In the genomic region with DNA sequence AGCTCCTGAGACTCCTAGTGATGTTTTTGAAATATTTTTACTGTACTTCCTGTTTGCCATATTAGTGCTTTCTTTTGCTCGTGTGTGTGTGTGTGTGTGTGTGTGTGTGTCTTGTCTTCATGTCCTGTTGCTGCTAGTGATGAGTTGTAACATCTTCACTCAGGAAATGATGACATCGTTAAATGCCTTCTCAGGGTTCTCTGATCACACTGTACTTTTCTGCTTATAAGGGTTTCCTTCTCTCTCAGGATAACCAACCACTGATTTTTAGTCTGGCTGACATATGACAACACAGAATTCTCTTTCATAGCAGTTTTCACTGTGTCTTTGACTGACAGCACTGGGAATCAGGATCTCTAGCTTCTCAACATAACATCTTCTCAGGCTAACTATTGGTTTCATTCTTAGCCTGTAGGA, we compare ENCODE assay signal across 10 cellular contexts. TPM values are rescaled to one million over a fixed set of nuclear protein-coding genes. Genes with fewer than 3 reads are reported as not detected.
DNase-seq lines count a peak whose midpoint lies in the region; ATAC-seq and TF ChIP-seq lines count a peak whose summit lies in the region.
"Had no signal": no experiment of that assay in that cellular context is flagged by ENCODE, and none has a peak within 500 bp of the region (broad histone marks: within the 10 kb centered on the region; RNA-seq: fewer than 3 reads in every experiment).

No MANE protein-coding gene starts in this region.

- no peaks in the 10 kb centered on the region for H3K9me3 ChIP-seq in CD4-positive, alpha-beta memory T cell (ENCODE audit: control insufficient read depth in 1 of 2, low read length in 2 of 2)
- H3K9me3 ChIP-seq in colonic mucosa = no peaks in the 10 kb centered on the region
- no peaks in the 10 kb centered on the region for H3K9me3 ChIP-seq in endodermal cell (ENCODE audit: control insufficient read depth, low read length)

- H3K27me3 ChIP-seq in CD4-positive, alpha-beta memory T cell (ENCODE audit: insufficient read depth, low read length) = no peaks in the 10 kb centered on the region
- H3K27me3 ChIP-seq in colonic mucosa (no peaks in the 10 kb centered on the region), endodermal cell (ENCODE audit: control insufficient read depth, insufficient read depth, low read length, poor library complexity, severe bottlenecking) (peaks cover 18% of the 10 kb centered on the region)

- POLR2A ChIA-PET in CD4-positive, alpha-beta memory T cell (lab: Charles Lee; ENCODE audit: partially characterized antibody) = no interaction called here

- H3K36me3 ChIP-seq in CD4-positive, alpha-beta memory T cell (ENCODE audit: insufficient read depth, low read length) = no peaks in the 10 kb centered on the region
- H3K36me3 ChIP-seq in colonic mucosa = no peaks in the 10 kb centered on the region
- H3K36me3 ChIP-seq in endodermal cell (ENCODE audit: control insufficient read depth, insufficient read depth, low read length) = no peaks in the 10 kb centered on the region

- peak; percentile 41 to 74 (median 69) for DNase-seq in CD4-positive, alpha-beta memory T cell
- peak; percentile 13 for DNase-seq in activated CD4-positive, alpha-beta T cell treated with anti-CD3 and anti-CD28 coated beads, Interleukin-2, amount 50 U/mL, for 1 hour
- DNase-seq in NCI-H1417 (lab: John Stamatoyannopoulos, UW) = no peak
- DNase-seq in NCI-H2227 (lab: John Stamatoyannopoulos, UW; ENCODE audit: unreplicated experiment) = no peak
- no peak for DNase-seq in colonic mucosa
- DNase-seq in endodermal cell = no peak

- CTCF ChIA-PET in CD4-positive, alpha-beta memory T cell (lab: Charles Lee; ENCODE audit: partially characterized antibody) = interaction anchor here (1.1 kb wide), 1 partner anchor 76 kb away, joined by 5 read pairs; no protein-coding TSS in a partner anchor

- WGBS in endodermal cell (ENCODE audit: insufficient coverage in 1 of 2, insufficient read length in 1 of 2), 2 experiments = 71 to 78% methylated on average over 1 to 2 of the region's 2 CpGs

- H3K4me1 ChIP-seq in CD4-positive, alpha-beta memory T cell (ENCODE audit: insufficient read depth, low read length) = peaks cover 15% of the 10 kb centered on the region
- H3K4me1 ChIP-seq in colonic mucosa (no peaks in the 10 kb centered on the region), endodermal cell (ENCODE audit: control insufficient read depth, insufficient read depth, low read length) (no peaks in the 10 kb centered on the region)

- TF ChIP-seq CTCF in colonic mucosa (IDR thresholded peaks at IDR 0.05) (no peak), endodermal cell (conservative IDR thresholded peaks at IDR 0.05) (no peak)

- no peak overlapping the region for H3K4me3 ChIP-seq in CD4-positive, alpha-beta memory T cell (ENCODE audit: low read length in 2 of 2)
- H3K4me3 ChIP-seq in colonic mucosa (no peak overlapping the region), endodermal cell (ENCODE audit: low read length) (no peak overlapping the region)

- intact Hi-C loops in CD4-positive, alpha-beta memory T cell (cut with micrococcal nuclease) = no loop called here
- intact Hi-C loops in colonic mucosa (cut with DNase I) = no loop called here

- H3K27ac ChIP-seq in CD4-positive, alpha-beta memory T cell (ENCODE audit: low read depth, low read length) = no peak overlapping the region
- H3K27ac ChIP-seq in colonic mucosa (no peak overlapping the region), endodermal cell (ENCODE audit: low read depth, low read length) (no peak overlapping the region)

- H3K36me3 Mint-ChIP-seq in CD4-positive, alpha-beta memory T cell = no peaks in the 10 kb centered on the region
- H3K36me3 Mint-ChIP-seq in endodermal cell (ENCODE audit: low read depth) = no peaks in the 10 kb centered on the region
- H3K36me3 Mint-ChIP-seq: CD8-positive, alpha-beta memory T cell had no signal

- ATAC-seq in GM18868 (IDR thresholded peaks at IDR 0.05; ENCODE audit: unreplicated experiment) = peak; percentile 55
- peak; percentile 85 for ATAC-seq in HG02885 (IDR thresholded peaks at IDR 0.05; ENCODE audit: poor library complexity, unreplicated experiment)

- H3K27me3 Mint-ChIP-seq in CD4-positive, alpha-beta memory T cell = peaks cover 3 to 10% of the 10 kb centered on the region in 2 donors
- peaks cover 13% of the 10 kb centered on the region for H3K27me3 Mint-ChIP-seq in endodermal cell (ENCODE audit: insufficient read depth)

- peak overlapping the region; percentile 7 to 91 (median 45) for H3K27ac Mint-ChIP-seq in CD4-positive, alpha-beta memory T cell
- H3K27ac Mint-ChIP-seq in endodermal cell = no peak overlapping the region

- peaks cover 0 to 6% (median 4%) of the 10 kb centered on the region in 8 donors for H3K9me3 Mint-ChIP-seq in CD4-positive, alpha-beta memory T cell
- H3K9me3 Mint-ChIP-seq in endodermal cell = no peaks in the 10 kb centered on the region

- H3K9ac ChIP-seq in colonic mucosa (ENCODE audit: low read depth in 2 of 2, low read length in 2 of 2) = no peak overlapping the region
- no peak overlapping the region for H3K9ac ChIP-seq in endodermal cell (ENCODE audit: extremely low read depth, low read length, poor library complexity, severe bottlenecking)

- H3K4me1 Mint-ChIP-seq in CD4-positive, alpha-beta memory T cell = peaks cover 7 to 9% (median 9%) of the 10 kb centered on the region in 4 donors
- no peaks in the 10 kb centered on the region for H3K4me1 Mint-ChIP-seq in endodermal cell

- H3K4me3 Mint-ChIP-seq in CD4-positive, alpha-beta memory T cell = peak overlapping the region in 2 of 8 donors; percentile 1 to 21
- H3K4me3 Mint-ChIP-seq in endodermal cell = no peak overlapping the region
- H3K4me3 Mint-ChIP-seq: CD8-positive, alpha-beta memory T cell had no signal

RNA-seq across cellular contexts. Expression of a gene that starts 16.1 kb away (rescaled TPM):
- total RNA-seq in CD4-positive, alpha-beta memory T cell = not detected
- polyA plus RNA-seq in CD4-positive, alpha-beta memory T cell = under 1 TPM in 1 of 2 donors, not detected in 1; 0.02 TPM
- under 1 TPM; 0.20 to 0.35 TPM for total RNA-seq in colonic mucosa
- total RNA-seq in endodermal cell = not detected
- polyA plus RNA-seq in endodermal cell (2013, experiment 1 of 2) = 1.1 TPM
- polyA plus RNA-seq in endodermal cell (2013, experiment 2 of 2) = 1.1 TPM
- total RNA-seq: CD8-positive, alpha-beta memory T cell; SK-MEL-5 had no signal
- polyA plus RNA-seq: CD8-positive, alpha-beta memory T cell had no signal

Comparison
In these comparisons a context has a peak if more than half of its experiments do, and no peak if none do; other contexts are left out.
1. DNase-seq: peak in CD4-positive, alpha-beta memory T cell (5 of 5) and activated CD4-positive, alpha-beta T cell treated with anti-CD3 and anti-CD28 coated beads, Interleukin-2, amount 50 U/mL, for 1 hour (single experiment); none in NCI-H1417 (0 of 3), NCI-H2227 (single experiment), colonic mucosa (single experiment) and endodermal cell (single experiment).